ENCODE assay signal across 1 cellular context in the genomic region with DNA sequence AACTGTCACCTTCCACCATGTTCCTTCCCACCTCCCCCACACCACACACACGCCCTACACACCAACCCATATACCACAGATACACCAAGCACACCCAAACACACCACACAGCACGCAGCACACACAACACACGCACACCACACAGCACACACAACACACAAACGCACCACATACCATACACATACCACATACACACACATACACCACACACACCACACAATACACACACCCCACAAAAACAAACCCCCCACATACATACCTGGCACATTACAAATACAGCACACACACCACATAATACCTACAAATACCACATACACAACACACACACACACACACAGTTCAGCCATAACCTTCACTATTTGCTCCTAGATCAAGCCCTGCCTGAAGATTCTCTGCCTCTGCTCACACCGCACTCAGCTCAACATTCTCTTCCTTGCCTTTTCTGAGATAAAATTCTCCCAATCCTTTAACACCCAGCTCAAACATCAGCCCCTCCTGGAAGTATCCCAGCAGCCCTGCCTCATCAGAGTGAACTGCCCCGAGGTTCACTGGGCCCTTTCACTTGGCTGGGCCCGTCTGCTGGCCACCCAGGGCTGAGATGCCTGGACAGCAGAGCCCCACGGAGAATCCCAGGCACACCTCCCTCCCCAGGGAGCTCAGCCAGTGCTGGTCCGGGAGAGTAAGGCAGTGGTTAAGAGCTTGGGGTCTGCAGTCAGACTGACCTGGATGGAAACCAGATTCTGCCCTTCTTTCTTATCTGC.
TF ChIP-seq lines count a peak whose summit lies in the region.

No MANE protein-coding gene starts in this region.

TF ChIP-seq in SK-N-SH treated with all-trans-retinoic acid at 6 μM for 48 hours, 23 proteins besides CTCF, POLR2A, EP300 and RAD21 (continued from another document):
- TF ChIP-seq, protein P1, sequence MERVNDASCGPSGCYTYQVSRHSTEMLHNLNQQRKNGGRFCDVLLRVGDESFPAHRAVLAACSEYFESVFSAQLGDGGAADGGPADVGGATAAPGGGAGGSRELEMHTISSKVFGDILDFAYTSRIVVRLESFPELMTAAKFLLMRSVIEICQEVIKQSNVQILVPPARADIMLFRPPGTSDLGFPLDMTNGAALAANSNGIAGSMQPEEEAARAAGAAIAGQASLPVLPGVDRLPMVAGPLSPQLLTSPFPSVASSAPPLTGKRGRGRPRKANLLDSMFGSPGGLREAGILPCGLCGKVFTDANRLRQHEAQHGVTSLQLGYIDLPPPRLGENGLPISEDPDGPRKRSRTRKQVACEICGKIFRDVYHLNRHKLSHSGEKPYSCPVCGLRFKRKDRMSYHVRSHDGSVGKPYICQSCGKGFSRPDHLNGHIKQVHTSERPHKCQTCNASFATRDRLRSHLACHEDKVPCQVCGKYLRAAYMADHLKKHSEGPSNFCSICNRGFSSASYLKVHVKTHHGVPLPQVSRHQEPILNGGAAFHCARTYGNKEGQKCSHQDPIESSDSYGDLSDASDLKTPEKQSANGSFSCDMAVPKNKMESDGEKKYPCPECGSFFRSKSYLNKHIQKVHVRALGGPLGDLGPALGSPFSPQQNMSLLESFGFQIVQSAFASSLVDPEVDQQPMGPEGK (CRISPR knock-in tag; IDR thresholded peaks at IDR 0.05; ENCODE audit: borderline replicate concordance): no peak
- TF ChIP-seq OSR1 (CRISPR knock-in tag; IDR thresholded peaks at IDR 0.05) (no peak), GLIS3 (CRISPR knock-in tag; IDR thresholded peaks at IDR 0.05) (no peak), TCF4 (CRISPR knock-in tag; IDR thresholded peaks at IDR 0.05; ENCODE audit: borderline replicate concordance) (no peak), ZNF70 (CRISPR knock-in tag; IDR thresholded peaks at IDR 0.05) (no peak), BACH2 (CRISPR knock-in tag; IDR thresholded peaks at IDR 0.05; ENCODE audit: borderline replicate concordance) (no peak), TOX (CRISPR knock-in tag; IDR thresholded peaks at IDR 0.05; ENCODE audit: borderline replicate concordance) (no peak), PPARA (CRISPR knock-in tag; IDR thresholded peaks at IDR 0.05; ENCODE audit: borderline replicate concordance) (no peak)
- TF ChIP-seq, protein P2, sequence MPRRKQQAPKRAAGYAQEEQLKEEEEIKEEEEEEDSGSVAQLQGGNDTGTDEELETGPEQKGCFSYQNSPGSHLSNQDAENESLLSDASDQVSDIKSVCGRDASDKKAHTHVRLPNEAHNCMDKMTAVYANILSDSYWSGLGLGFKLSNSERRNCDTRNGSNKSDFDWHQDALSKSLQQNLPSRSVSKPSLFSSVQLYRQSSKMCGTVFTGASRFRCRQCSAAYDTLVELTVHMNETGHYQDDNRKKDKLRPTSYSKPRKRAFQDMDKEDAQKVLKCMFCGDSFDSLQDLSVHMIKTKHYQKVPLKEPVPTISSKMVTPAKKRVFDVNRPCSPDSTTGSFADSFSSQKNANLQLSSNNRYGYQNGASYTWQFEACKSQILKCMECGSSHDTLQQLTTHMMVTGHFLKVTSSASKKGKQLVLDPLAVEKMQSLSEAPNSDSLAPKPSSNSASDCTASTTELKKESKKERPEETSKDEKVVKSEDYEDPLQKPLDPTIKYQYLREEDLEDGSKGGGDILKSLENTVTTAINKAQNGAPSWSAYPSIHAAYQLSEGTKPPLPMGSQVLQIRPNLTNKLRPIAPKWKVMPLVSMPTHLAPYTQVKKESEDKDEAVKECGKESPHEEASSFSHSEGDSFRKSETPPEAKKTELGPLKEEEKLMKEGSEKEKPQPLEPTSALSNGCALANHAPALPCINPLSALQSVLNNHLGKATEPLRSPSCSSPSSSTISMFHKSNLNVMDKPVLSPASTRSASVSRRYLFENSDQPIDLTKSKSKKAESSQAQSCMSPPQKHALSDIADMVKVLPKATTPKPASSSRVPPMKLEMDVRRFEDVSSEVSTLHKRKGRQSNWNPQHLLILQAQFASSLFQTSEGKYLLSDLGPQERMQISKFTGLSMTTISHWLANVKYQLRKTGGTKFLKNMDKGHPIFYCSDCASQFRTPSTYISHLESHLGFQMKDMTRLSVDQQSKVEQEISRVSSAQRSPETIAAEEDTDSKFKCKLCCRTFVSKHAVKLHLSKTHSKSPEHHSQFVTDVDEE (CRISPR knock-in tag; IDR thresholded peaks at IDR 0.05): no peak
- TF ChIP-seq, protein P3, sequence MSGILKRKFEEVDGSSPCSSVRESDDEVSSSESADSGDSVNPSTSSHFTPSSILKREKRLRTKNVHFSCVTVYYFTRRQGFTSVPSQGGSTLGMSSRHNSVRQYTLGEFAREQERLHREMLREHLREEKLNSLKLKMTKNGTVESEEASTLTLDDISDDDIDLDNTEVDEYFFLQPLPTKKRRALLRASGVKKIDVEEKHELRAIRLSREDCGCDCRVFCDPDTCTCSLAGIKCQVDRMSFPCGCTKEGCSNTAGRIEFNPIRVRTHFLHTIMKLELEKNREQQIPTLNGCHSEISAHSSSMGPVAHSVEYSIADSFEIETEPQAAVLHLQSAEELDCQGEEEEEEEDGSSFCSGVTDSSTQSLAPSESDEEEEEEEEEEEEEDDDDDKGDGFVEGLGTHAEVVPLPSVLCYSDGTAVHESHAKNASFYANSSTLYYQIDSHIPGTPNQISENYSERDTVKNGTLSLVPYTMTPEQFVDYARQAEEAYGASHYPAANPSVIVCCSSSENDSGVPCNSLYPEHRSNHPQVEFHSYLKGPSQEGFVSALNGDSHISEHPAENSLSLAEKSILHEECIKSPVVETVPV (CRISPR knock-in tag; IDR thresholded peaks at IDR 0.05): no peak
